Comparison of ENCODE assay signal across 22 cellular contexts in genomic region chr12:66387067-66387466, GRCh38.
"Had no signal": no experiment of that assay in that cellular context is flagged by ENCODE, and none has a peak within 500 bp of the region (broad histone marks: within the 10 kb centered on the region; RNA-seq: fewer than 3 reads in every experiment).

No MANE protein-coding gene starts in this region.

- H3K27me3 ChIP-seq: cardiac muscle cell, left lung, right atrium auricular region, stomach, suprapubic skin, tibial nerve had no signal

- H3K4me3 ChIP-seq: cardiac muscle cell, left lung, lung, prostate gland, right atrium auricular region, stomach, suprapubic skin, tibial nerve had no signal

- H3K4me1 ChIP-seq: prostate gland, right atrium auricular region, stomach, suprapubic skin, tibial nerve had no signal

- H3K36me3 ChIP-seq: cardiac muscle cell, left lung, prostate gland, right atrium auricular region, suprapubic skin, tibial nerve had no signal

- FAIRE-seq: endometrium had no signal

- DNase-seq: activated CD4-positive, alpha-beta memory T cell treated with anti-CD3 and anti-CD28 coated beads for 36 hours; activated CD4-positive, alpha-beta T cell treated with anti-CD3 and anti-CD28 coated beads for 4 hours; activated CD4-positive, CD25-positive, alpha-beta regulatory T cell; activated effector memory CD4-positive, alpha-beta T cell treated with Interleukin-2 at 50 U/mL for 16 hours; activated naive CD4-positive, alpha-beta T cell treated with anti-CD3 and anti-CD28 coated beads for 36 hours; activated T-cell treated with anti-CD3 and anti-CD28 coated beads, Interleukin-2, amount 50 U/mL, for 48 hours; amygdala; effector CD4-positive, alpha-beta T cell; erythroblast; foreskin fibroblast; immature natural killer cell; left lung; naive thymus-derived CD8-positive, alpha-beta T cell; stimulated activated CD4-positive, alpha-beta T cell treated with anti-CD3 and anti-CD28 coated beads, Interleukin-12 subunit alpha, Interleukin-12 subunit beta, amount 100 ng/mL, for 4 hours; stomach had no signal

- H3K27ac ChIP-seq: cardiac muscle cell, left lung, prostate gland, right atrium auricular region, stomach, suprapubic skin, tibial nerve had no signal

- H3K9me3 ChIP-seq: prostate gland, right atrium auricular region, stomach, suprapubic skin had no signal
